24 cellular contexts compared by ENCODE assay signal in genomic region chr6:1407499-1407990, GRCh38. TPM values are rescaled to one million over a fixed set of nuclear protein-coding genes. Genes with fewer than 3 reads are reported as not detected.
A peak's percentile ranks its signal among the peaks of the same experiment; 100 is the strongest.
DNase-seq lines count a peak whose midpoint lies in the region; FAIRE-seq and TF ChIP-seq lines count a peak whose summit lies in the region.
"Had no signal": no experiment of that assay in that cellular context is flagged by ENCODE, and none has a peak within 500 bp of the region (broad histone marks: within the 10 kb centered on the region; RNA-seq: fewer than 3 reads in every experiment).

No MANE protein-coding gene starts in this region.

- H3K9me3 ChIP-seq in fibroblast of lung (ENCODE audit: control insufficient read depth, insufficient read depth, low read depth, low read length) = no peaks in the 10 kb centered on the region
- no peaks in the 10 kb centered on the region for H3K9me3 ChIP-seq in smooth muscle cell (replicated peaks; ENCODE audit: low read depth)
- H3K9me3 ChIP-seq: uterus had no signal

- H2AFZ ChIP-seq in fibroblast of lung (ENCODE audit: low read length) (no peak overlapping the region), smooth muscle cell (ENCODE audit: low read depth) (no peak overlapping the region)

- H3K9ac ChIP-seq in fibroblast of lung (ENCODE audit: insufficient read depth, low read length) = no peak overlapping the region
- no peak overlapping the region for H3K9ac ChIP-seq in smooth muscle cell (ENCODE audit: low read depth)

- H3K4me2 ChIP-seq in fibroblast of lung (ENCODE audit: extremely low read depth, insufficient read depth, low read length) (peak overlapping the region; percentile 40), smooth muscle cell (peak overlapping the region; percentile 57)

- peaks cover 6% of the 10 kb centered on the region for H3F3A ChIP-seq in smooth muscle cell (ENCODE audit: low read depth)

- H3K79me2 ChIP-seq in fibroblast of lung (ENCODE audit: control insufficient read depth, insufficient read depth, low read length) (no peaks in the 10 kb centered on the region), smooth muscle cell (ENCODE audit: low read depth) (no peaks in the 10 kb centered on the region)

- H3K27me3 ChIP-seq in fibroblast of lung (ENCODE audit: control insufficient read depth, insufficient read depth, low read length) (no peaks in the 10 kb centered on the region), smooth muscle cell (ENCODE audit: low read depth) (no peaks in the 10 kb centered on the region)

- no peak for FAIRE-seq in frontal cortex (lab: Jason Lieb, UNC)
- FAIRE-seq: HTR-8/SVneo had no signal

- H3K4me1 ChIP-seq in fibroblast of lung (ENCODE audit: control insufficient read depth, extremely low read depth, insufficient read depth, low read length) = peaks cover 13% of the 10 kb centered on the region
- peaks cover 18% of the 10 kb centered on the region for H3K4me1 ChIP-seq in smooth muscle cell (ENCODE audit: low read depth)
- H3K4me1 ChIP-seq: uterus had no signal

- H3K4me3 ChIP-seq in fibroblast of lung (replicated peaks in 1 of 4; ENCODE audit: control extremely low read depth in 1 of 4, insufficient read depth in 1 of 4, low read depth in 3 of 4, low read length in 4 of 4) (no peak overlapping the region), smooth muscle cell (no peak overlapping the region)
- H3K4me3 ChIP-seq: uterus had no signal

- TF ChIP-seq CTCF in fibroblast of lung (conservative IDR thresholded peaks at IDR 0.05 in 1 of 2, IDR thresholded peaks at IDR 0.05 in 1 of 2; ENCODE audit: low read depth in 1 of 2, low read length in 2 of 2) (no peak), smooth muscle cell (IDR thresholded peaks at IDR 0.05; ENCODE audit: borderline replicate concordance, insufficient read depth, poor library complexity, severe bottlenecking) (no peak)

- H3K36me3 ChIP-seq in fibroblast of lung (ENCODE audit: control insufficient read depth, insufficient read depth, low read length) = no peaks in the 10 kb centered on the region
- no peaks in the 10 kb centered on the region for H3K36me3 ChIP-seq in smooth muscle cell (ENCODE audit: low read depth)
- H3K36me3 ChIP-seq: uterus had no signal

- H3K27ac ChIP-seq in fibroblast of lung (ENCODE audit: insufficient read depth, low read length) (peak overlapping the region; percentile 42), smooth muscle cell (ENCODE audit: low read depth) (peak overlapping the region; percentile 71)
- H3K27ac ChIP-seq: epithelial cell of prostate, uterus had no signal

- 18% methylated on average over 11 of the region's 11 CpGs for WGBS in smooth muscle cell (ENCODE audit: low lambda C conversion rate)

- DNase-seq in AG20443 (ENCODE audit: low spot score) = peak; percentile 79
- DNase-seq in NOMO-1 treated with DMSO at 0.1 percent for 48 hours (lab: John Stamatoyannopoulos, UW; ENCODE audit: unreplicated experiment) = peak; percentile 36
- DNase-seq in fibroblast of lung (ENCODE audit: low read depth in 2 of 2) = peak in 1 of 2 donors; percentile 79
- DNase-seq in smooth muscle cell (lab: John Stamatoyannopoulos, UW; ENCODE audit: unreplicated experiment) = no peak
- DNase-seq in stimulated activated CD4-positive, alpha-beta T cell treated with anti-CD3 and anti-CD28 coated beads, Interleukin-15, amount 100 ng/mL, for 24 hours = no peak
- no peak for DNase-seq in medulla oblongata (ENCODE audit: extremely low spot score)
- no peak for DNase-seq in frontal cortex (ENCODE audit: low spot score in 2 of 2)
- no peak for DNase-seq in pons (ENCODE audit: low spot score)
- DNase-seq: ACHN; activated CD8-positive, alpha-beta T cell treated with anti-CD3 and anti-CD28 coated beads, Interleukin-2, amount 10 ng/mL, durations not matched to agents 7 days and 5 days; activated naive CD4-positive, alpha-beta T cell treated with Interleukin-2 at 50 U/mL for 16 hours; activated T-cell treated with anti-CD3 and anti-CD28 coated beads, Interleukin-2, amount 50 U/mL, for 4 hours; CD8-positive, alpha-beta T cell; central memory CD4-positive, alpha-beta T cell; DMS53; NCI-H1092 treated with DMSO at 0.1 percent for 48 hours; NCI-H2029 treated with DMSO at 0.1 percent for 48 hours; stimulated activated CD4-positive, alpha-beta T cell treated with anti-CD3 and anti-CD28 coated beads, Interleukin-4, amount 100 ng/mL, for 24 hours; T-helper 9 cell; uterus had no signal

- H4K20me1 ChIP-seq in fibroblast of lung (ENCODE audit: control insufficient read depth, extremely low read depth, insufficient read depth, low read length) (no peaks in the 10 kb centered on the region), smooth muscle cell (ENCODE audit: low read depth) (no peaks in the 10 kb centered on the region)

RNA-seq across cellular contexts. Expression of gene FOXF2, which starts 18.2 kb away (rescaled TPM):
- total RNA-seq in fibroblast of lung = 29.3 and 32.9 TPM in 2 replicates
- 42.5 and 51.7 TPM in 2 replicates for polyA plus RNA-seq in fibroblast of lung
- 43.8 and 52.1 TPM in 2 replicates for polyA plus RNA-seq in fibroblast of lung (2012)
- polyA minus RNA-seq in fibroblast of lung (ENCODE audit: low replicate concordance) = 51.3 and 72.9 TPM in 2 replicates
- total RNA-seq in smooth muscle cell = 1.8 and 3.5 TPM in 2 replicates
- 4.5 and 4.8 TPM in 2 replicates for polyA plus RNA-seq in smooth muscle cell
- 1.2 TPM for total RNA-seq in frontal cortex
- total RNA-seq: activated CD8-positive, alpha-beta T cell treated with anti-CD3 and anti-CD28 coated beads, Interleukin-2, amount 10 ng/mL, durations not matched to agents 7 days and 5 days; CD8-positive, alpha-beta T cell; left lobe of liver; pulmonary artery endothelial cell; uterus had no signal

Comparison
In these comparisons a context has a peak if more than half of its experiments do, and no peak if none do; other contexts are left out.
1. DNase-seq: peak in AG20443 (single experiment) and NOMO-1 treated with DMSO at 0.1 percent for 48 hours (single experiment); none in smooth muscle cell (single experiment), stimulated activated CD4-positive, alpha-beta T cell treated with anti-CD3 and anti-CD28 coated beads, Interleukin-15, amount 100 ng/mL, for 24 hours (single experiment), medulla oblongata (single experiment), frontal cortex (0 of 2) and pons (single experiment).